In the genomic region with DNA sequence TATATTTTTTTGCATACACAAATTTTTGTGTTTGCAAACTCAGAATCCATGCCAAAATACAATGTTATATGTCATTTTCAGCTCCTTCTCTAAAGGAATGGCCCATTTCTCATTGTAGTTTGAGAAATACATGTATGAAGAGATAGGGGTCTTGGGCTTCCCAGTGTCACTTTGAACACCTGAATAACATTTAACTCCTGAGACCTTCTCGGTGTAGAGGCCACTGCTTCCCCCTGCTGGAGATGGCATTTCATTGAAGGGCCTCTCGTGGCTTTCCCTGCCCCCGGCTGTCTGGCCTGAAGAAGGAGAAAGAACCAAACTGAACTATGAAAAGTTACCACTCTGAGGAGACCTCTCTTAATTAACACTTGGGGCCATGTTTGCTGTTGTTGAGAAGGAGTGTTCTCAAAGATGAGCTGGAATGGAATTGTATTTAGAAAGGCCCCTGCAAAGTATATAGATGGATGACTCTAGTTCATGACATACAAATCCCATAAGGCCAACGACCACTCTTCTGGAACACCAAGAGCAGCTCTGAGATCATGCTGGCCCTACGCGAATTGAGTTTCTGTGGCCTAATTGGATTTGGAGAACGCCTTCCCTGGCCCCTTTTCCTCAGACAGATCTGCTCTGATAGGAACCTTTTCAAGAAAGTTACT, we compare ENCODE assay signal across 8 cellular contexts. TPM values are rescaled to one million over a fixed set of nuclear protein-coding genes. Genes with fewer than 3 reads are reported as not detected.
DNase-seq lines count a peak whose midpoint lies in the region; ATAC-seq and TF ChIP-seq lines count a peak whose summit lies in the region.

No MANE protein-coding gene starts in this region.

- peak in 3 of 4 donors; percentile 53 to 78 (median 71) for ATAC-seq in heart left ventricle
- no peak for ATAC-seq in HG02840 (IDR thresholded peaks at IDR 0.05; ENCODE audit: low FRiP score, unreplicated experiment)
- ATAC-seq in HG03460 (IDR thresholded peaks at IDR 0.05; ENCODE audit: unreplicated experiment) = no peak

- H3F3A ChIP-seq in PC-9 (ENCODE audit: insufficient read depth, low read depth) = peaks cover 8% of the 10 kb centered on the region; the same call in 1 of the 2 replicates

- BruUV-seq in PC-9 (replicated peaks; lab: Mats Ljungman, UMichigan) = no TSS peak

- H3K9me2 ChIP-seq in PC-9 (ENCODE audit: insufficient read depth) = no peaks in the 10 kb centered on the region

- CTCF ChIA-PET in PC-9 (lab: Charles Lee) = interaction anchor here (0.7 kb wide), 1 partner anchor 82 kb away, joined by 4 read pairs; no protein-coding TSS in a partner anchor

- H3K27me3 ChIP-seq in PC-9 (ENCODE audit: insufficient read depth, low read depth) = no peaks in the 10 kb centered on the region
- no peaks in the 10 kb centered on the region for H3K27me3 ChIP-seq in heart left ventricle
- no peaks in the 10 kb centered on the region for H3K27me3 ChIP-seq in spleen (replicated peaks in 1 of 7)

- H3K36me3 ChIP-seq in PC-9 (ENCODE audit: low read depth) = peaks cover 11% of the 10 kb centered on the region
- peaks cover 0 to 65% (median 48%) of the 10 kb centered on the region in 9 donors for H3K36me3 ChIP-seq in heart left ventricle
- H3K36me3 ChIP-seq in spleen = peaks cover 0 to 81% (median 34%) of the 10 kb centered on the region in 6 donors

- WGBS in heart left ventricle, 4 donors = 48 to 61% (median 60%) methylated on average over 7 of the region's 7 CpGs
- 58 to 72% (median 65%) methylated on average over 7 of the region's 7 CpGs for WGBS in spleen, 5 donors

- H3K79me2 ChIP-seq in PC-9 (ENCODE audit: low read depth) = no peaks in the 10 kb centered on the region

- DNase-seq in COLO829 (ENCODE audit: low spot score) (peak; percentile 63), HCEC 1CT (peak; percentile 40), PC-9 (peak in 1 of 2 experiments; percentile 56), heart left ventricle (peak in 1 of 5 donors; percentile 42), spleen (no peak)
- peak; percentile 78 for DNase-seq in activated effector memory CD4-positive, alpha-beta T cell treated with anti-CD3 and anti-CD28 coated beads, Interleukin-2, amount 50 U/mL, for 16 hours

- no peak overlapping the region for H3K27ac ChIP-seq in PC-9
- no peak overlapping the region for H3K27ac ChIP-seq in heart left ventricle
- no peak overlapping the region for H3K27ac ChIP-seq in spleen

- H4K20me1 ChIP-seq in PC-9 (ENCODE audit: insufficient read depth) = peaks cover under 1% of the 10 kb centered on the region; the same call in 1 of the 2 replicates

- H2AFZ ChIP-seq in PC-9 = no peak overlapping the region

- H3K9me3 ChIP-seq in PC-9 (ENCODE audit: insufficient read depth, low read depth) = no peaks in the 10 kb centered on the region
- H3K9me3 ChIP-seq in heart left ventricle = no peaks in the 10 kb centered on the region
- no peaks in the 10 kb centered on the region for H3K9me3 ChIP-seq in spleen

- TF ChIP-seq POLR2A in heart left ventricle (IDR thresholded peaks at IDR 0.05) (no peak), spleen (IDR thresholded peaks at IDR 0.05) (no peak)

- intact Hi-C loops in PC-9 (cut with micrococcal nuclease; ENCODE audit: unreplicated experiment) (loop anchor here (1.0 to 10.0 kb wide), 2 partner anchors 123 to 211 kb away; no protein-coding TSS in a partner anchor), heart left ventricle (cut with DNase I) (loop anchor here (1.0 to 10.0 kb wide), 6 partner anchors 53 to 211 kb away; no protein-coding TSS in a partner anchor), spleen (cut with DNase I; ENCODE audit: low total_unique reads) (loop anchor here (5.0 to 10.0 kb wide), 2 partner anchors 53 to 211 kb away; no protein-coding TSS in a partner anchor)

- POLR2A ChIA-PET in PC-9 (lab: Charles Lee; ENCODE audit: unreplicated experiment) = interaction anchor here (0.5 to 0.7 kb wide), 2 partner anchors 59 to 73 kb away, joined by 3 to 4 read pairs; no protein-coding TSS in a partner anchor

- H3K4me3 ChIP-seq in PC-9 (no peak overlapping the region), heart left ventricle (no peak overlapping the region), spleen (no peak overlapping the region)

- peak; percentile 75 for TF ChIP-seq CTCF in PC-9 (conservative IDR thresholded peaks at IDR 0.05)
- TF ChIP-seq CTCF in heart left ventricle (IDR thresholded peaks at IDR 0.05) = peak; percentile 46 to 65 (median 54)
- TF ChIP-seq CTCF in spleen (IDR thresholded peaks at IDR 0.05 in 8 of 11, conservative IDR thresholded peaks at IDR 0.05 in 3 of 11) = peak in 9 of 11 experiments; percentile 21 to 71 (median 53)

- no peak overlapping the region for H3K4me2 ChIP-seq in PC-9

- H3K4me1 ChIP-seq in PC-9 (replicated peaks; ENCODE audit: insufficient read depth) = no peaks in the 10 kb centered on the region
- H3K4me1 ChIP-seq in heart left ventricle = peaks cover 0 to 9% (median 0%) of the 10 kb centered on the region in 12 donors
- peaks cover 0 to 10% (median 0%) of the 10 kb centered on the region in 6 donors for H3K4me1 ChIP-seq in spleen

RNA-seq across cellular contexts. Expression of a gene that starts 58.8 kb away (rescaled TPM):
- total RNA-seq in PC-9 (2021) (73.0 and 80.6 TPM in 2 replicates), heart left ventricle (10 to 100 TPM; 30.7 to 76.1 (median 63.8) TPM), spleen (10 to 100 TPM; 22.3 to 32.5 (median 25.7) TPM)
- polyA plus RNA-seq in heart left ventricle (10 to 100 TPM; 25.7 to 32.2 TPM), spleen (10 to 100 TPM; 11.2 to 20.7 (median 13.8) TPM)

Comparison
In these comparisons a context has a peak if more than half of its experiments do, and no peak if none do; other contexts are left out.
1. ATAC-seq: peak in heart left ventricle (3 of 4); none in HG02840 (single experiment) and HG03460 (single experiment).
2. Peak in every context shown above with its lines, with median percentiles within 50 percentile points of each other: CTCF ChIP-seq.